In the genomic region with DNA sequence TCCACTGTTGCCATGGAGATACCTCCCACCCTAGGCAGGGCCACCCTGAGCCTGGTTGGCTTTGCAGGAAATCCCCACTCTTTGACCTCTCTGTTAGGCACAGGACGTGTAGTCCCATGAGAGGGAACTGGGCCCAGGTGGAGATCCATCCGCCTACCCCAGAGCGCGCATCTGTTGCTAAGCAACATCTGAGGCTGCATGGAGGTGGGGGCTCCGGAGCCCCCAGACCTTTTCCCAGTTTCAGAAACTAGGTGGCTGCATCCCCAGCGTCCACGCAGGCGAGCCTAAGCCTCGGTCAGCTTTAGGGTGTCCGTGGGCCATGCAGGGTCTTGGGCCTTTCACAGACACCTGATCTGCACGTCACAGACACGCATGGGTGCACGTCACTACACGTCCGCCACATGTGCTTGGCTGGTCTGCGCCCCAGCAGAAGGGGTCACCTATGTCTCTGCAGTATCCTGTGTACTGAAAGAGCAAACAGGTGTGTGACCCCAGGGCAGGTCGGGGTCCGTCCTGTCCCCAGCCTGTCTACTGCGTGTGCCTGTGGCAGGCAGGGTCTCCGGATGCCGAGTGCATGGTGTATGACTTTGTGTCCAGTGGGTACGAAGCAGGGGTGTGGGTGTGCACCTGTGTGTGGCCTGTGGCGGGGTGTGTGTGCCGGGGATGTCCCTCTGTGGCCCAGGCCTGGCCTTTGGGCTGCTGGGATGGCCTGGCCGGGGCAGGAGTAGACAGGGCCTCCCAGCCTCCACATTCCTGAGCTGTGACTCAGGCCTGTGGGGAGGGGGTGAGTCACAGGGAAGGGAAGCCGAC, we compare ENCODE assay signal across 8 cellular contexts. TPM values are rescaled to one million over a fixed set of nuclear protein-coding genes. Genes with fewer than 3 reads are reported as not detected.
DNase-seq lines count a peak whose midpoint lies in the region; ATAC-seq and TF ChIP-seq lines count a peak whose summit lies in the region.

No MANE protein-coding gene starts in this region.

- ATAC-seq in mucosa of descending colon (peak; percentile 1), aorta (ENCODE audit: low FRiP score) (no peak), HG02885 (IDR thresholded peaks at IDR 0.05; ENCODE audit: poor library complexity, unreplicated experiment) (no peak)

- H4K20me1 ChIP-seq in OCI-LY7 (ENCODE audit: insufficient read depth, low read length): peaks cover 1% of the 10 kb centered on the region; the same call in 1 of the 2 replicates

- H3K27me3 ChIP-seq in aorta (ENCODE audit: control insufficient read depth in 1 of 2, insufficient read depth in 2 of 2, low read length in 1 of 2): no peaks in the 10 kb centered on the region

- no TSS peak for BruUV-seq in OCI-LY7 (replicated peaks; lab: Mats Ljungman, UMichigan)

- peaks cover 72% of the 10 kb centered on the region for H3K4me1 ChIP-seq in OCI-LY7 (ENCODE audit: insufficient read depth, low read length, poor library complexity, severe bottlenecking)
- peaks cover 62% of the 10 kb centered on the region for H3K4me1 ChIP-seq in mucosa of descending colon (ENCODE audit: low read depth)
- peaks cover 0 to 2% of the 10 kb centered on the region in 2 donors for H3K4me1 ChIP-seq in aorta (ENCODE audit: control insufficient read depth in 1 of 2, insufficient read depth in 2 of 2, low read length in 2 of 2)

- intact Hi-C loops in OCI-LY7 (cut with micrococcal nuclease; ENCODE audit: unreplicated experiment) (loop anchor here (5.0 to 10.0 kb wide), 2 partner anchors 240 to 382 kb away; partner anchors contain the start of genes CNN2, RNU6-2 and TMEM259), mucosa of descending colon (cut with DNase I, micrococcal nuclease) (no loop called here), aorta (cut with DNase I) (no loop called here)

- H3K36me3 ChIP-seq in OCI-LY7 (ENCODE audit: insufficient read depth, low read length) (peaks cover 10% of the 10 kb centered on the region), mucosa of descending colon (ENCODE audit: low read depth) (no peaks in the 10 kb centered on the region), aorta (ENCODE audit: control insufficient read depth in 1 of 2, insufficient read depth in 2 of 2, low read length in 1 of 2) (no peaks in the 10 kb centered on the region)

- H2AFZ ChIP-seq in OCI-LY7 (ENCODE audit: low read length): no peak overlapping the region

- peak overlapping the region; percentile 97 for H3K4me2 ChIP-seq in OCI-LY7 (ENCODE audit: low read length)

- H3K4me3 ChIP-seq in OCI-LY7 (ENCODE audit: low read depth, low read length, poor library complexity, severe bottlenecking): peak overlapping the region; percentile 82
- no peak overlapping the region for H3K4me3 ChIP-seq in mucosa of descending colon
- no peak overlapping the region for H3K4me3 ChIP-seq in aorta (ENCODE audit: low read length in 2 of 2)

- no peak for TF ChIP-seq CTCF in OCI-LY7 (conservative IDR thresholded peaks at IDR 0.05; ENCODE audit: low read length)
- TF ChIP-seq CTCF in mucosa of descending colon (IDR thresholded peaks at IDR 0.05): no peak

- POLR2A ChIA-PET in OCI-LY7 (lab: Charles Lee): no interaction called here

- peak overlapping the region; percentile 93 for H3K27ac ChIP-seq in OCI-LY7 (ENCODE audit: low read depth, low read length, poor library complexity, severe bottlenecking)
- H3K27ac ChIP-seq in aorta (ENCODE audit: low read depth in 1 of 2, low read length in 2 of 2): peak overlapping the region in 1 of 2 donors; percentile 78

- WGBS in aorta, 2 donors: 63% methylated on average over 26 of the region's 26 CpGs

- CTCF ChIA-PET in OCI-LY7 (lab: Charles Lee; ENCODE audit: unreplicated experiment): no interaction called here

- peak; percentile 97 for DNase-seq in ELR (ENCODE audit: low read depth)
- DNase-seq in OCI-LY7 (ENCODE audit: low spot score): peak; percentile 91
- peak; percentile 81 for DNase-seq in dermis blood vessel endothelial cell
- peak; percentile 62 to 87 (median 78) for DNase-seq in mucosa of descending colon
- peak; percentile 87 to 93 for DNase-seq in aorta
- no peak for DNase-seq in D341Med (ENCODE audit: low spot score)
- no peak for DNase-seq in DMS153 (lab: John Stamatoyannopoulos, UW)

- H3K79me2 ChIP-seq in OCI-LY7 (ENCODE audit: insufficient read depth, low read depth, low read length): peaks cover 24% of the 10 kb centered on the region

- no peaks in the 10 kb centered on the region for H3K9me2 ChIP-seq in OCI-LY7 (ENCODE audit: insufficient read depth, low read length)

- H3K9me3 ChIP-seq in OCI-LY7 (ENCODE audit: low read length) (no peaks in the 10 kb centered on the region), mucosa of descending colon (no peaks in the 10 kb centered on the region), aorta (ENCODE audit: control insufficient read depth, low read length) (no peaks in the 10 kb centered on the region)

RNA-seq across cellular contexts. Expression of gene CIRBP, which starts 4.1 kb away (rescaled TPM):
- 278 and 287 TPM in 2 replicates for total RNA-seq in OCI-LY7 (2014; rRNA removed; shearing (Covaris generic))
- total RNA-seq in OCI-LY7 (2022): 309 and 321 TPM in 2 replicates
- total RNA-seq in dermis blood vessel endothelial cell: 83.1 and 192 TPM in 2 replicates
- 100 to 1,000 TPM; 281 to 507 (median 300) TPM for total RNA-seq in mucosa of descending colon
- total RNA-seq in aorta: 100 to 1,000 TPM; 391 to 397 TPM
- polyA plus RNA-seq in aorta: 1,000 to 10,000 TPM in 1 of 2 donors, 100 to 1,000 TPM in 1; 252 to 1,634 TPM

RNA-seq across cellular contexts. Expression of gene FAM174C, which starts 10.3 kb away (rescaled TPM):
- total RNA-seq in OCI-LY7 (2014; rRNA removed; shearing (Covaris generic)): 52.6 and 53.2 TPM in 2 replicates
- 79.8 and 81.5 TPM in 2 replicates for total RNA-seq in OCI-LY7 (2022)
- 22.0 and 25.0 TPM in 2 replicates for total RNA-seq in dermis blood vessel endothelial cell
- 10 to 100 TPM; 34.2 to 40.1 (median 39.8) TPM for total RNA-seq in mucosa of descending colon
- 10 to 100 TPM; 21.9 to 23.3 TPM for total RNA-seq in aorta
- 10 to 100 TPM; 43.8 to 68.8 TPM for polyA plus RNA-seq in aorta

RNA-seq across cellular contexts. Expression of gene MIDN, which starts 16.6 kb away (rescaled TPM):
- 11.7 and 20.3 TPM in 2 replicates for total RNA-seq in OCI-LY7 (2014; rRNA removed; shearing (Covaris generic))
- total RNA-seq in OCI-LY7 (2022) (70.9 and 75.8 TPM in 2 replicates), dermis blood vessel endothelial cell (22.1 and 27.9 TPM in 2 replicates), mucosa of descending colon (100 to 1,000 TPM; 136 to 251 (median 213) TPM), aorta (100 to 1,000 TPM; 112 to 121 TPM)
- 10 to 100 TPM; 11.8 to 27.4 TPM for polyA plus RNA-seq in aorta

RNA-seq across cellular contexts. Expression of gene EFNA2, which starts 20.7 kb away (rescaled TPM):
- not detected in 2 replicates for total RNA-seq in OCI-LY7 (2014; rRNA removed; shearing (Covaris generic))
- total RNA-seq in OCI-LY7 (2022): not detected in 2 replicates
- total RNA-seq in dermis blood vessel endothelial cell: not detected in 2 replicates
- total RNA-seq in mucosa of descending colon: 10 to 100 TPM; 19.0 to 62.2 (median 61.7) TPM
- total RNA-seq in aorta: not detected
- polyA plus RNA-seq in aorta: 1 to 10 TPM in 1 of 2 donors, not detected in 1; 2.8 TPM

RNA-seq across cellular contexts. Expression of gene ATP5F1D, which starts 23.5 kb away (rescaled TPM):
- total RNA-seq in OCI-LY7 (2014; rRNA removed; shearing (Covaris generic)): 51.8 and 82.1 TPM in 2 replicates
- 207 and 266 TPM in 2 replicates for total RNA-seq in OCI-LY7 (2022)
- 19.9 and 31.1 TPM in 2 replicates for total RNA-seq in dermis blood vessel endothelial cell
- total RNA-seq in mucosa of descending colon: 100 to 1,000 TPM; 302 to 391 (median 378) TPM
- total RNA-seq in aorta: 100 to 1,000 TPM in 1 of 2 donors, 10 to 100 TPM in 1; 92.8 to 102 TPM
- polyA plus RNA-seq in aorta: 100 to 1,000 TPM; 131 to 164 TPM

Comparison
In these comparisons a context has a peak if more than half of its experiments do, and no peak if none do; other contexts are left out.
1. DNase-seq: peak in ELR (single experiment), OCI-LY7 (single experiment), dermis blood vessel endothelial cell (single experiment), mucosa of descending colon (3 of 3) and aorta (2 of 2); none in D341Med (single experiment) and DMS153 (single experiment).